Comparison of ENCODE assay signal across 9 cellular contexts in genomic region chr3:168952551-168952950, GRCh38.
A peak's percentile ranks its signal among the peaks of the same experiment; 100 is the strongest.
DNase-seq lines count a peak whose midpoint lies in the region; ATAC-seq and TF ChIP-seq lines count a peak whose summit lies in the region.
"Had no signal": no experiment of that assay in that cellular context is flagged by ENCODE, and none has a peak within 500 bp of the region (broad histone marks: within the 10 kb centered on the region; RNA-seq: fewer than 3 reads in every experiment).

No MANE protein-coding gene starts in this region.

- 23 to 27% methylated on average over 4 of the region's 4 CpGs for WGBS in body of pancreas, 2 donors
- WGBS in lower leg skin, 2 donors = 24 to 31% methylated on average over 4 of the region's 4 CpGs

- no peak overlapping the region for H3K27ac ChIP-seq in body of pancreas
- H3K27ac ChIP-seq: SJSA1 had no signal

- ATAC-seq in body of pancreas = no peak
- ATAC-seq in HG03460 (IDR thresholded peaks at IDR 0.05; ENCODE audit: unreplicated experiment) = no peak

- no peaks in the 10 kb centered on the region for H3K4me1 ChIP-seq in body of pancreas
- H3K4me1 ChIP-seq: SJSA1 had no signal

- intact Hi-C loops in body of pancreas (cut with DNase I) (no loop called here), lower leg skin (cut with DNase I; ENCODE audit: low total_unique reads) (no loop called here)

- TF ChIP-seq CTCF in body of pancreas (IDR thresholded peaks at IDR 0.05) (peak in 4 of 7 experiments; percentile 14 to 35 (median 24)), lower leg skin (IDR thresholded peaks at IDR 0.05) (no peak)

- POLR2A ChIA-PET in HEK293T (lab: Yijun Ruan, JAX) = no interaction called here

- H3K36me3 ChIP-seq in body of pancreas (replicated peaks in 1 of 2; ENCODE audit: insufficient read depth in 1 of 2, low read depth in 2 of 2) = no peaks in the 10 kb centered on the region
- H3K36me3 ChIP-seq: SJSA1 had no signal

- H3K4me3 ChIP-seq in body of pancreas = no peak overlapping the region
- no peak overlapping the region for H3K4me3 ChIP-seq in lower leg skin (ENCODE audit: low read depth, poor library complexity, severe bottlenecking)
- H3K4me3 ChIP-seq: SJSA1 had no signal

- CTCF ChIA-PET in HEK293T (lab: Yijun Ruan, JAX) = interaction anchor here (0.5 to 0.8 kb wide), 4 partner anchors 18 to 790 kb away, joined by 3 to 4 read pairs (median 4); no protein-coding TSS in a partner anchor

- TF ChIP-seq POLR2A in body of pancreas (IDR thresholded peaks at IDR 0.05) (no peak), lower leg skin (IDR thresholded peaks at IDR 0.05) (no peak)

- H3K9me3 ChIP-seq in body of pancreas = no peaks in the 10 kb centered on the region
- H3K9me3 ChIP-seq: SJSA1 had no signal

- DNase-seq in DMS53 treated with DMSO at 0.1 percent for 48 hours (lab: John Stamatoyannopoulos, UW; ENCODE audit: unreplicated experiment) = peak; percentile 5
- peak; percentile 11 for DNase-seq in NCI-H146 (lab: John Stamatoyannopoulos, UW)
- no peak for DNase-seq in body of pancreas
- peak; percentile 43 for DNase-seq in myocyte (ENCODE audit: low read depth)
- DNase-seq in HEK293T (ENCODE audit: extremely low spot score) = no peak
- DNase-seq in lower leg skin (ENCODE audit: low spot score in 2 of 2) = no peak
- no peak for DNase-seq in activated CD4-positive, CD25-positive, alpha-beta regulatory T cell (lab: John Stamatoyannopoulos, UW)

- H3K27me3 ChIP-seq in body of pancreas = no peaks in the 10 kb centered on the region
- H3K27me3 ChIP-seq: SJSA1 had no signal

TF ChIP-seq in HEK293T, 16 proteins besides CTCF, POLR2A, EP300 and RAD21:
- TF ChIP-seq CTBP1 (IDR thresholded peaks at IDR 0.05; ENCODE audit: borderline replicate concordance) (no peak), SUZ12 (IDR thresholded peaks at IDR 0.05) (no peak), FOXM1 (IDR thresholded peaks at IDR 0.05; ENCODE audit: borderline replicate concordance) (no peak), SP1 (IDR thresholded peaks at IDR 0.05) (no peak), ARNT (IDR thresholded peaks at IDR 0.05) (no peak), ELF4 (IDR thresholded peaks at IDR 0.05) (no peak), FOXA1 (IDR thresholded peaks at IDR 0.05) (no peak), PKNOX1 (IDR thresholded peaks at IDR 0.05) (no peak), L3MBTL2 (conservative IDR thresholded peaks at IDR 0.05) (no peak), BHLHE40 (IDR thresholded peaks at IDR 0.05; ENCODE audit: borderline replicate concordance) (no peak), NFRKB (IDR thresholded peaks at IDR 0.05) (no peak), FOXK2 (IDR thresholded peaks at IDR 0.05) (no peak)

Comparison
In these comparisons a context has a peak if more than half of its experiments do, and no peak if none do; other contexts are left out.
1. DNase-seq: peak in DMS53 treated with DMSO at 0.1 percent for 48 hours (single experiment), NCI-H146 (single experiment) and myocyte (single experiment); none in body of pancreas (0 of 4), HEK293T (single experiment), lower leg skin (0 of 2) and activated CD4-positive, CD25-positive, alpha-beta regulatory T cell (0 of 4).
2. CTCF ChIP-seq: peak in body of pancreas (4 of 7); none in lower leg skin (0 of 3).